Comparison of ENCODE assay signal across 22 cellular contexts in the genomic region with DNA sequence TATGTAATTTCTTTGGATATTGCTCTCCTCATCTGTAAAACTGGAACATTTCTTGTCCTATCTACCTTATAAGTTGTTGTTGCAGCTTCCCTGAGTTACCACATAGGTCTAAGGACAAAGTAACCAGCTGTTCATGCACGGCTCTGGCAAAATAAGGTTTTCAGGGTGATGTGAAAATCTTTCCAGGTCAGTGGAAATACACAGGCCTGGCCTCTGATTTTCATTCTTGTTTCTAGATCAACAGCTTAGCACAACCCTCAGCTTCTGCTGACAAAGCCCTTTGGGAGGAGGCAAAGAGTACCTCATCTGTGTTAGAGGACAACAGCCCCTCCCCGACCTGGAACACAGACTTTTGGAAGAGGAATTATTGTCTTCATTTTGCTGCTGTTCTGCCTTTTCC.
"Had no signal": no experiment of that assay in that cellular context is flagged by ENCODE, and none has a peak within 500 bp of the region (broad histone marks: within the 10 kb centered on the region; RNA-seq: fewer than 3 reads in every experiment).

No MANE protein-coding gene starts in this region.

- H3K4me3 ChIP-seq: adrenal gland, ascending aorta, heart left ventricle, ovary, psoas muscle, spleen had no signal

- ATAC-seq: esophagus mucosa; heart left ventricle; naive thymus-derived CD4-positive, alpha-beta T cell; psoas muscle; right cardiac atrium had no signal

- DNase-seq: activated CD4-positive, alpha-beta T cell treated with anti-CD3 and anti-CD28 coated beads for 4 hours; activated CD4-positive, alpha-beta T cell treated with anti-CD3 and anti-CD28 coated beads, Interleukin-2, amount 50 U/mL, for 4 hours; activated effector memory CD4-positive, alpha-beta T cell treated with Interleukin-2 at 50 U/mL for 16 hours; activated naive CD4-positive, alpha-beta T cell treated with Interleukin-2 at 50 U/mL for 16 hours; activated naive CD8-positive, alpha-beta T cell treated with anti-CD3 and anti-CD28 coated beads for 36 hours; adrenal gland; brain microvascular endothelial cell; cortex of kidney; foreskin fibroblast; heart left ventricle; hypothalamus; immature natural killer cell; naive thymus-derived CD4-positive, alpha-beta T cell; ovary; psoas muscle; right cardiac atrium; spleen; stimulated activated naive CD4-positive, alpha-beta T cell; T-helper 9 cell; trophoblast cell had no signal
